In genomic region chr15:25738171-25738792, GRCh38 we compare ENCODE assay signal across 11 cellular contexts.
A peak's percentile ranks its signal among the peaks of the same experiment; 100 is the strongest.
DNase-seq lines count a peak whose midpoint lies in the region; ATAC-seq and TF ChIP-seq lines count a peak whose summit lies in the region.
"Had no signal": no experiment of that assay in that cellular context is flagged by ENCODE, and none has a peak within 500 bp of the region (broad histone marks: within the 10 kb centered on the region; RNA-seq: fewer than 3 reads in every experiment).

No MANE protein-coding gene starts in this region.

- WGBS in esophagus squamous epithelium, 2 donors: 61 to 66% methylated on average over 5 to 6 of the region's 6 CpGs

- H3K9me3 Mint-ChIP-seq in activated T-helper 1 cell treated with anti-CD3 and anti-CD28 coated beads, Interleukin-12 subunit alpha, Interleukin-12 subunit beta, Interleukin-2, Interleukin-4 antibody, amounts not matched to agents 30 ng/mL and 10 ng/mL and 1 ng/mL, durations not matched to agents 14 hours and 24 hours and 36 hours: no peaks in the 10 kb centered on the region
- H3K9me3 Mint-ChIP-seq: activated naive CD4-positive, alpha-beta T cell treated with anti-CD3 and anti-CD28 coated beads, Interleukin-2, amount 50 U/mL, for 24 hours had no signal

- peaks cover 9% of the 10 kb centered on the region for H3K36me3 Mint-ChIP-seq in activated T-helper 1 cell treated with anti-CD3 and anti-CD28 coated beads, Interleukin-12 subunit alpha, Interleukin-12 subunit beta, Interleukin-2, Interleukin-4 antibody, amounts not matched to agents 30 ng/mL and 10 ng/mL and 1 ng/mL, durations not matched to agents 14 hours and 24 hours and 36 hours (ENCODE audit: low read depth)

- H3K4me3 ChIP-seq in HL-60 (replicated peaks; ENCODE audit: insufficient read depth, low read length) (no peak overlapping the region), esophagus squamous epithelium (no peak overlapping the region), parathyroid adenoma (ENCODE audit: low read depth, low read length) (no peak overlapping the region)

- no peaks in the 10 kb centered on the region for H3K27me3 ChIP-seq in HL-60 (ENCODE audit: insufficient read depth, poor library complexity, severe bottlenecking)
- H3K27me3 ChIP-seq in esophagus squamous epithelium: no peaks in the 10 kb centered on the region
- no peaks in the 10 kb centered on the region for H3K27me3 ChIP-seq in parathyroid adenoma (ENCODE audit: control insufficient read depth, insufficient read depth, low read length)

- no peak overlapping the region for H3K4me2 ChIP-seq in parathyroid adenoma (ENCODE audit: low read length)
- H3K4me2 ChIP-seq: KMS-11 had no signal

- TF ChIP-seq POLR2A in esophagus squamous epithelium (IDR thresholded peaks at IDR 0.05): no peak

- H3K4me1 Mint-ChIP-seq in activated T-helper 1 cell treated with anti-CD3 and anti-CD28 coated beads, Interleukin-12 subunit alpha, Interleukin-12 subunit beta, Interleukin-2, Interleukin-4 antibody, amounts not matched to agents 30 ng/mL and 10 ng/mL and 1 ng/mL, durations not matched to agents 14 hours and 24 hours and 36 hours (ENCODE audit: low read depth): peaks cover 14% of the 10 kb centered on the region

- no peak overlapping the region for H3K9ac ChIP-seq in parathyroid adenoma
- H3K9ac ChIP-seq: KMS-11 had no signal

- no peaks in the 10 kb centered on the region for H3K27me3 Mint-ChIP-seq in activated T-helper 1 cell treated with anti-CD3 and anti-CD28 coated beads, Interleukin-12 subunit alpha, Interleukin-12 subunit beta, Interleukin-2, Interleukin-4 antibody, amounts not matched to agents 30 ng/mL and 10 ng/mL and 1 ng/mL, durations not matched to agents 14 hours and 24 hours and 36 hours (ENCODE audit: insufficient read depth)
- H3K27me3 Mint-ChIP-seq: activated naive CD4-positive, alpha-beta T cell treated with anti-CD3 and anti-CD28 coated beads, Interleukin-2, amount 50 U/mL, for 24 hours had no signal

- H3K4me1 ChIP-seq in esophagus squamous epithelium (peaks cover 0 to 27% (median 2%) of the 10 kb centered on the region in 3 donors), parathyroid adenoma (peaks cover 3% of the 10 kb centered on the region)

- no peaks in the 10 kb centered on the region for H3K79me2 ChIP-seq in parathyroid adenoma

- intact Hi-C loops in esophagus squamous epithelium (cut with DNase I): loop anchor here (5.0 kb wide), 1 partner anchor 124 kb away; the partner anchor contains the start of gene ATP10A
- intact Hi-C loops in activated T-helper 1 cell treated with anti-CD3 and anti-CD28 coated beads, Interleukin-12 subunit alpha, Interleukin-12 subunit beta, Interleukin-2, Interleukin-4 antibody, amounts not matched to agents 30 ng/mL and 10 ng/mL and 1 ng/mL, durations not matched to agents 14 hours and 24 hours and 36 hours (cut with micrococcal nuclease): no loop called here

- ATAC-seq in HG03469 (IDR thresholded peaks at IDR 0.05; ENCODE audit: unreplicated experiment): no peak
- no peak for ATAC-seq in GM21825 (IDR thresholded peaks at IDR 0.05; ENCODE audit: unreplicated experiment)
- no peak for ATAC-seq in GM18867 (IDR thresholded peaks at IDR 0.05; ENCODE audit: unreplicated experiment)

- H3K27ac Mint-ChIP-seq in activated T-helper 1 cell treated with anti-CD3 and anti-CD28 coated beads, Interleukin-12 subunit alpha, Interleukin-12 subunit beta, Interleukin-2, Interleukin-4 antibody, amounts not matched to agents 30 ng/mL and 10 ng/mL and 1 ng/mL, durations not matched to agents 14 hours and 24 hours and 36 hours: no peak overlapping the region
- H3K27ac Mint-ChIP-seq: activated naive CD4-positive, alpha-beta T cell treated with anti-CD3 and anti-CD28 coated beads, Interleukin-2, amount 50 U/mL, for 24 hours had no signal

- H3K27ac ChIP-seq in HL-60 (replicated peaks) (no peak overlapping the region), esophagus squamous epithelium (peak overlapping the region; percentile 58 to 73 (median 66)), parathyroid adenoma (peak overlapping the region; percentile 2)
- H3K27ac ChIP-seq: KMS-11 had no signal

- TF ChIP-seq CTCF in HL-60 (IDR thresholded peaks at IDR 0.05; ENCODE audit: insufficient read depth, low read length) (no peak), esophagus squamous epithelium (IDR thresholded peaks at IDR 0.05) (no peak), parathyroid adenoma (IDR thresholded peaks at IDR 0.05) (no peak)

- H3K36me3 ChIP-seq in esophagus squamous epithelium (no peaks in the 10 kb centered on the region), parathyroid adenoma (ENCODE audit: control insufficient read depth, insufficient read depth, low read length) (no peaks in the 10 kb centered on the region)

- H3K4me3 Mint-ChIP-seq in activated T-helper 1 cell treated with anti-CD3 and anti-CD28 coated beads, Interleukin-12 subunit alpha, Interleukin-12 subunit beta, Interleukin-2, Interleukin-4 antibody, amounts not matched to agents 30 ng/mL and 10 ng/mL and 1 ng/mL, durations not matched to agents 14 hours and 24 hours and 36 hours: no peak overlapping the region
- H3K4me3 Mint-ChIP-seq: activated naive CD4-positive, alpha-beta T cell treated with anti-CD3 and anti-CD28 coated beads, Interleukin-2, amount 50 U/mL, for 24 hours had no signal

- H3K9me3 ChIP-seq in esophagus squamous epithelium (no peaks in the 10 kb centered on the region), parathyroid adenoma (ENCODE audit: control insufficient read depth, low read length) (no peaks in the 10 kb centered on the region)

- DNase-seq in HL-60 (ENCODE audit: low read depth in 1 of 2, low spot score in 1 of 2): peak; percentile 48 to 55
- DNase-seq in NOMO-1 treated with dmso at 0.1 percent for 144 hours (lab: John Stamatoyannopoulos, UW; ENCODE audit: unreplicated experiment): peak; percentile 64
- DNase-seq in esophagus squamous epithelium (lab: John Stamatoyannopoulos, UW): no peak
- no peak for DNase-seq in activated T-helper 1 cell treated with anti-CD3 and anti-CD28 coated beads, Interleukin-12 subunit alpha, Interleukin-12 subunit beta, Interleukin-2, Interleukin-4 antibody, amounts not matched to agents 30 ng/mL and 10 ng/mL and 1 ng/mL, durations not matched to agents 14 hours and 24 hours and 36 hours (ENCODE audit: low spot score)
- DNase-seq: substantia nigra had no signal

- no peak overlapping the region for H2AFZ ChIP-seq in parathyroid adenoma

Comparison
In these comparisons a context has a peak if more than half of its experiments do, and no peak if none do; other contexts are left out.
1. DNase-seq: peak in HL-60 (2 of 2) and NOMO-1 treated with dmso at 0.1 percent for 144 hours (single experiment); none in esophagus squamous epithelium (single experiment) and activated T-helper 1 cell treated with anti-CD3 and anti-CD28 coated beads, Interleukin-12 subunit alpha, Interleukin-12 subunit beta, Interleukin-2, Interleukin-4 antibody, amounts not matched to agents 30 ng/mL and 10 ng/mL and 1 ng/mL, durations not matched to agents 14 hours and 24 hours and 36 hours (single experiment).